ENCODE assay signal across 1 cellular context in genomic region chr7:99615989-99616358, GRCh38.
TF ChIP-seq lines count a peak whose summit lies in the region.

No MANE protein-coding gene starts in this region.

TF ChIP-seq in GM12878, 131 proteins besides CTCF, POLR2A, EP300 and RAD21:
- TF ChIP-seq ASH2L (IDR thresholded peaks at IDR 0.05; ENCODE audit: borderline replicate concordance, low read depth) (no peak), EGR1 (IDR thresholded peaks at IDR 0.05; ENCODE audit: borderline replicate concordance in 1 of 2, low read depth in 2 of 2, low read length in 2 of 2) (no peak), RAD51 (IDR thresholded peaks at IDR 0.05) (no peak), SMAD1 (IDR thresholded peaks at IDR 0.05; ENCODE audit: low read depth, partially characterized antibody) (no peak)
